1 cellular context compared by ENCODE assay signal in the genomic region with DNA sequence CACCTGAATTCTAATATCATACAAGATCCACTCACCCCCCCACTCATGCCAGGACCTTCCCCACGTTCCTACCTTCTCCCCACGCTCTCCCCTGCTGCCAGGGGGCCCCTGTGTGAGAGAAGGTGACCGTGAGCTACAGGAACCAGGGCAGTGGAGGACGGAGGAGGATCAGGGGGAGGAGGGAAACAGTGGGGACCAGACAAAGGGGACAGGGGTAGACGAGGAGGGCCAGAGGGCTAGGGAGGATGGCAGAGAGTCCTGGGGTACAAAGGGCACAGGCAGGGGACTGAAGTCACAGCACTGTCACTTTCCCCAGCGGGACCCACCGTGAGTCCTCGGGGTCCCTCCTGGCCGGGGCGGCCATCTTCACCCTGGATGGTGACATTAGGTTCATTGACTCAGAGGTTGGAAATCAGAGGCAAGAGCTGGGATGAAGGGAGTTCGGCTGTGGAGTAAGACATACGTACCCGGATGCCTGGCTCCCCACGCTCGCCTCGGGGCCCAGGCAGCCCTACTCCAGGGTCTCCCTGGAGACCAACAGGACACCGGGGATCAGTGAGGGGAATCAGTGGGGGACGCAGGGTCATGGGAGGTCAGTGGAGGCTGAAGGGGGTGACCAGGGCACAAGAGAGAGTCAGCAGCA.
TF ChIP-seq lines count a peak whose summit lies in the region.

No MANE protein-coding gene starts in this region.

TF ChIP-seq in H1, 55 proteins besides CTCF, POLR2A, EP300 and RAD21:
- TF ChIP-seq KDM4A (IDR thresholded peaks at IDR 0.05; ENCODE audit: low read depth, low read length, severe bottlenecking), result no peak
- no peak for TF ChIP-seq CEBPB (IDR thresholded peaks at IDR 0.05; ENCODE audit: low read depth, low read length)
- no peak for TF ChIP-seq ASH2L (IDR thresholded peaks at IDR 0.05; ENCODE audit: low read length)
- TF ChIP-seq PHF8 (conservative IDR thresholded peaks at IDR 0.05; ENCODE audit: low read depth, low read length), result no peak
